In the genomic region with DNA sequence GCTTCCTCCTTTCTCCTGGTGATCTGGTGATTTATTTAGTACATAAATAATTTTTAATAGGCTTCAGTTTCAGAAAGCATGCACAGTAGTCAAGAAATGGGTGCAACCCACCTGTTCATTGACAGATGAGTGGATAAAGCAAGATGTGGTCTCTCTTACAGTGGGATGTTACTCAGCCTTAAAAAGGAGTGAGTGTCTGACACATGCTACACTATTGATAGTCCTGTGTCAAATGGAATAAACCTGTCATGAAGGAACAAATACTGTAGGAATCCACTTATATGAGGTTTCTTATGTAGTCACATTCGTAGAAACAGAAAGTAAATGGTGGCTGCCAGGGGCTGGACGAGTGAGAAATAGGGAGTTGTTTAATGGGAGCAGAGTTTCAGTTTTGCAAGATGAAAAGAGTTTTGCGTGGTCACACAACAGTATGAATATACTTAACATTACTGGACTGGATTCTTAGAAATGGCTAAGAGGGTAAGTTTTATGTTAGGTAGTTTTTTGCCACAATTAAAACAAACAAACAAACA, we compare ENCODE assay signal across 1 cellular context.
TF ChIP-seq lines count a peak whose summit lies in the region.

No MANE protein-coding gene starts in this region.

TF ChIP-seq in GM12878, 131 proteins besides CTCF, POLR2A, EP300 and RAD21 (continued from another document):
- TF ChIP-seq, protein P1, sequence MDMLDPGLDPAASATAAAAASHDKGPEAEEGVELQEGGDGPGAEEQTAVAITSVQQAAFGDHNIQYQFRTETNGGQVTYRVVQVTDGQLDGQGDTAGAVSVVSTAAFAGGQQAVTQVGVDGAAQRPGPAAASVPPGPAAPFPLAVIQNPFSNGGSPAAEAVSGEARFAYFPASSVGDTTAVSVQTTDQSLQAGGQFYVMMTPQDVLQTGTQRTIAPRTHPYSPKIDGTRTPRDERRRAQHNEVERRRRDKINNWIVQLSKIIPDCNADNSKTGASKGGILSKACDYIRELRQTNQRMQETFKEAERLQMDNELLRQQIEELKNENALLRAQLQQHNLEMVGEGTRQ (IDR thresholded peaks at IDR 0.05; ENCODE audit: borderline replicate concordance, low read depth, low read length): no peak
- TF ChIP-seq POLR2AphosphoS2 (IDR thresholded peaks at IDR 0.05; ENCODE audit: low read depth, low read length): no peak
- no peak for TF ChIP-seq STAT3 (IDR thresholded peaks at IDR 0.05; ENCODE audit: low read depth, low read length)
- no peak for TF ChIP-seq CHD2 (IDR thresholded peaks at IDR 0.05; ENCODE audit: borderline replicate concordance, low read depth, low read length)
- TF ChIP-seq TARDBP (IDR thresholded peaks at IDR 0.05; ENCODE audit: borderline replicate concordance): no peak
- TF ChIP-seq, protein P2, sequence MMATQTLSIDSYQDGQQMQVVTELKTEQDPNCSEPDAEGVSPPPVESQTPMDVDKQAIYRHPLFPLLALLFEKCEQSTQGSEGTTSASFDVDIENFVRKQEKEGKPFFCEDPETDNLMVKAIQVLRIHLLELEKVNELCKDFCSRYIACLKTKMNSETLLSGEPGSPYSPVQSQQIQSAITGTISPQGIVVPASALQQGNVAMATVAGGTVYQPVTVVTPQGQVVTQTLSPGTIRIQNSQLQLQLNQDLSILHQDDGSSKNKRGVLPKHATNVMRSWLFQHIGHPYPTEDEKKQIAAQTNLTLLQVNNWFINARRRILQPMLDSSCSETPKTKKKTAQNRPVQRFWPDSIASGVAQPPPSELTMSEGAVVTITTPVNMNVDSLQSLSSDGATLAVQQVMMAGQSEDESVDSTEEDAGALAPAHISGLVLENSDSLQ (IDR thresholded peaks at IDR 0.05): no peak
- TF ChIP-seq, protein P3, sequence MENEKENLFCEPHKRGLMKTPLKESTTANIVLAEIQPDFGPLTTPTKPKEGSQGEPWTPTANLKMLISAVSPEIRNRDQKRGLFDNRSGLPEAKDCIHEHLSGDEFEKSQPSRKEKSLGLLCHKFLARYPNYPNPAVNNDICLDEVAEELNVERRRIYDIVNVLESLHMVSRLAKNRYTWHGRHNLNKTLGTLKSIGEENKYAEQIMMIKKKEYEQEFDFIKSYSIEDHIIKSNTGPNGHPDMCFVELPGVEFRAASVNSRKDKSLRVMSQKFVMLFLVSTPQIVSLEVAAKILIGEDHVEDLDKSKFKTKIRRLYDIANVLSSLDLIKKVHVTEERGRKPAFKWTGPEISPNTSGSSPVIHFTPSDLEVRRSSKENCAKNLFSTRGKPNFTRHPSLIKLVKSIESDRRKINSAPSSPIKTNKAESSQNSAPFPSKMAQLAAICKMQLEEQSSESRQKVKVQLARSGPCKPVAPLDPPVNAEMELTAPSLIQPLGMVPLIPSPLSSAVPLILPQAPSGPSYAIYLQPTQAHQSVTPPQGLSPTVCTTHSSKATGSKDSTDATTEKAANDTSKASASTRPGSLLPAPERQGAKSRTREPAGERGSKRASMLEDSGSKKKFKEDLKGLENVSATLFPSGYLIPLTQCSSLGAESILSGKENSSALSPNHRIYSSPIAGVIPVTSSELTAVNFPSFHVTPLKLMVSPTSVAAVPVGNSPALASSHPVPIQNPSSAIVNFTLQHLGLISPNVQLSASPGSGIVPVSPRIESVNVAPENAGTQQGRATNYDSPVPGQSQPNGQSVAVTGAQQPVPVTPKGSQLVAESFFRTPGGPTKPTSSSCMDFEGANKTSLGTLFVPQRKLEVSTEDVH (IDR thresholded peaks at IDR 0.05; ENCODE audit: low read depth, partially characterized antibody): no peak
- TF ChIP-seq BRCA1 (IDR thresholded peaks at IDR 0.05; ENCODE audit: low read depth, low read length): no peak
- TF ChIP-seq, protein P4, sequence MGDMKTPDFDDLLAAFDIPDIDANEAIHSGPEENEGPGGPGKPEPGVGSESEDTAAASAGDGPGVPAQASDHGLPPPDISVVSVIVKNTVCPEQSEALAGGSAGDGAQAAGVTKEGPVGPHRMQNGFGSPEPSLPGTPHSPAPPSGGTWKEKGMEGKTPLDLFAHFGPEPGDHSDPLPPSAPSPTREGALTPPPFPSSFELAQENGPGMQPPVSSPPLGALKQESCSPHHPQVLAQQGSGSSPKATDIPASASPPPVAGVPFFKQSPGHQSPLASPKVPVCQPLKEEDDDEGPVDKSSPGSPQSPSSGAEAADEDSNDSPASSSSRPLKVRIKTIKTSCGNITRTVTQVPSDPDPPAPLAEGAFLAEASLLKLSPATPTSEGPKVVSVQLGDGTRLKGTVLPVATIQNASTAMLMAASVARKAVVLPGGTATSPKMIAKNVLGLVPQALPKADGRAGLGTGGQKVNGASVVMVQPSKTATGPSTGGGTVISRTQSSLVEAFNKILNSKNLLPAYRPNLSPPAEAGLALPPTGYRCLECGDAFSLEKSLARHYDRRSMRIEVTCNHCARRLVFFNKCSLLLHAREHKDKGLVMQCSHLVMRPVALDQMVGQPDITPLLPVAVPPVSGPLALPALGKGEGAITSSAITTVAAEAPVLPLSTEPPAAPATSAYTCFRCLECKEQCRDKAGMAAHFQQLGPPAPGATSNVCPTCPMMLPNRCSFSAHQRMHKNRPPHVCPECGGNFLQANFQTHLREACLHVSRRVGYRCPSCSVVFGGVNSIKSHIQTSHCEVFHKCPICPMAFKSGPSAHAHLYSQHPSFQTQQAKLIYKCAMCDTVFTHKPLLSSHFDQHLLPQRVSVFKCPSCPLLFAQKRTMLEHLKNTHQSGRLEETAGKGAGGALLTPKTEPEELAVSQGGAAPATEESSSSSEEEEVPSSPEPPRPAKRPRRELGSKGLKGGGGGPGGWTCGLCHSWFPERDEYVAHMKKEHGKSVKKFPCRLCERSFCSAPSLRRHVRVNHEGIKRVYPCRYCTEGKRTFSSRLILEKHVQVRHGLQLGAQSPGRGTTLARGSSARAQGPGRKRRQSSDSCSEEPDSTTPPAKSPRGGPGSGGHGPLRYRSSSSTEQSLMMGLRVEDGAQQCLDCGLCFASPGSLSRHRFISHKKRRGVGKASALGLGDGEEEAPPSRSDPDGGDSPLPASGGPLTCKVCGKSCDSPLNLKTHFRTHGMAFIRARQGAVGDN (IDR thresholded peaks at IDR 0.05): no peak
- TF ChIP-seq EED (IDR thresholded peaks at IDR 0.05; ENCODE audit: low read depth): no peak
- TF ChIP-seq PML (IDR thresholded peaks at IDR 0.05; ENCODE audit: low read length): no peak
- TF ChIP-seq NR2C1 (IDR thresholded peaks at IDR 0.05): no peak
- TF ChIP-seq, protein P5, sequence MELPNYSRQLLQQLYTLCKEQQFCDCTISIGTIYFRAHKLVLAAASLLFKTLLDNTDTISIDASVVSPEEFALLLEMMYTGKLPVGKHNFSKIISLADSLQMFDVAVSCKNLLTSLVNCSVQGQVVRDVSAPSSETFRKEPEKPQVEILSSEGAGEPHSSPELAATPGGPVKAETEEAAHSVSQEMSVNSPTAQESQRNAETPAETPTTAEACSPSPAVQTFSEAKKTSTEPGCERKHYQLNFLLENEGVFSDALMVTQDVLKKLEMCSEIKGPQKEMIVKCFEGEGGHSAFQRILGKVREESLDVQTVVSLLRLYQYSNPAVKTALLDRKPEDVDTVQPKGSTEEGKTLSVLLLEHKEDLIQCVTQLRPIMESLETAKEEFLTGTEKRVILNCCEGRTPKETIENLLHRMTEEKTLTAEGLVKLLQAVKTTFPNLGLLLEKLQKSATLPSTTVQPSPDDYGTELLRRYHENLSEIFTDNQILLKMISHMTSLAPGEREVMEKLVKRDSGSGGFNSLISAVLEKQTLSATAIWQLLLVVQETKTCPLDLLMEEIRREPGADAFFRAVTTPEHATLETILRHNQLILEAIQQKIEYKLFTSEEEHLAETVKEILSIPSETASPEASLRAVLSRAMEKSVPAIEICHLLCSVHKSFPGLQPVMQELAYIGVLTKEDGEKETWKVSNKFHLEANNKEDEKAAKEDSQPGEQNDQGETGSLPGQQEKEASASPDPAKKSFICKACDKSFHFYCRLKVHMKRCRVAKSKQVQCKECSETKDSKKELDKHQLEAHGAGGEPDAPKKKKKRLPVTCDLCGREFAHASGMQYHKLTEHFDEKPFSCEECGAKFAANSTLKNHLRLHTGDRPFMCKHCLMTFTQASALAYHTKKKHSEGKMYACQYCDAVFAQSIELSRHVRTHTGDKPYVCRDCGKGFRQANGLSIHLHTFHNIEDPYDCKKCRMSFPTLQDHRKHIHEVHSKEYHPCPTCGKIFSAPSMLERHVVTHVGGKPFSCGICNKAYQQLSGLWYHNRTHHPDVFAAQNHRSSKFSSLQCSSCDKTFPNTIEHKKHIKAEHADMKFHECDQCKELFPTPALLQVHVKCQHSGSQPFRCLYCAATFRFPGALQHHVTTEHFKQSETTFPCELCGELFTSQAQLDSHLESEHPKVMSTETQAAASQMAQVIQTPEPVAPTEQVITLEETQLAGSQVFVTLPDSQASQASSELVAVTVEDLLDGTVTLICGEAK (IDR thresholded peaks at IDR 0.05; ENCODE audit: borderline replicate concordance): no peak
- TF ChIP-seq HDAC2 (IDR thresholded peaks at IDR 0.05): no peak
- TF ChIP-seq MEF2B (IDR thresholded peaks at IDR 0.05; ENCODE audit: partially characterized antibody, poor library complexity, severe bottlenecking): no peak
- no peak for TF ChIP-seq NBN (IDR thresholded peaks at IDR 0.05)
TF ChIP-seq in GM12878: peak in this region for 0.
